1 cellular context compared by ENCODE assay signal in genomic region chr9:99785010-99785590, GRCh38.
TF ChIP-seq lines count a peak whose summit lies in the region.

No MANE protein-coding gene starts in this region.

TF ChIP-seq in GM23338, 12 proteins besides CTCF, POLR2A, EP300 and RAD21 (continued from another document):
- peak; percentile 29; the same call in 1 of the 2 replicates for TF ChIP-seq ZNF462 (CRISPR knock-in tag; IDR thresholded peaks at IDR 0.05)
